ENCODE assay signal across 15 cellular contexts in the genomic region with DNA sequence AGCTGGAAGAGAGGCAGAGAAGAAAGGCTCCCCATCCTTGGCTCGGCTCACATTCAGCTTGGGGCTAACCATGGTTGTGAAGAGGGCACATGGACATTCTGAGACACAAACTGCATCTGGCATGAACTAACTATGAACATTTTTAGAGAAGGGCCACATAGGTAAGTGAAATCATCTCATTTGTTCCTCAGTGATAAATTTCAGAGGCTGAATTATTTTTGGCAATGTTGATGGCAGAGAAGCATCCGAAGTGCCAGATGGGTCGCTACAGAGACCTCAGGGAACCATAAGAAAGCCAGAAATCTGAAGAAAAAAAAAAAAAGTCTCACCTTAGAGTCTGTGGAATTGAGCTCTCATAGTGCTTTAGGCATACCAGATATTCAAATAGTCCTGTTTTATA. TPM values are rescaled to one million over a fixed set of nuclear protein-coding genes. Genes with fewer than 3 reads are reported as not detected.
DNase-seq lines count a peak whose midpoint lies in the region; ATAC-seq, FAIRE-seq and TF ChIP-seq lines count a peak whose summit lies in the region.
"Had no signal": no experiment of that assay in that cellular context is flagged by ENCODE, and none has a peak within 500 bp of the region (broad histone marks: within the 10 kb centered on the region; RNA-seq: fewer than 3 reads in every experiment).

No MANE protein-coding gene starts in this region.

- H4K20me1 ChIP-seq in keratinocyte (ENCODE audit: control insufficient read depth, extremely low read depth, insufficient read depth, low read length): no peaks in the 10 kb centered on the region
- H4K20me1 ChIP-seq: BLaER1 had no signal

- H3K36me3 ChIP-seq in keratinocyte (ENCODE audit: control insufficient read depth in 2 of 2, extremely low read depth in 1 of 2, insufficient read depth in 2 of 2, low read length in 2 of 2): no peaks in the 10 kb centered on the region
- H3K36me3 ChIP-seq: BLaER1 had no signal

- no peaks in the 10 kb centered on the region for H3K27me3 ChIP-seq in keratinocyte (ENCODE audit: control insufficient read depth, extremely low read depth, insufficient read depth, low read length)
- H3K27me3 ChIP-seq: BLaER1 had no signal

- peak; percentile 33 for DNase-seq in NCI-H2171 treated with DMSO at 0.1 percent for 48 hours (lab: John Stamatoyannopoulos, UW)
- DNase-seq in NCI-H2171 (lab: John Stamatoyannopoulos, UW): no peak
- DNase-seq in cerebellar cortex (ENCODE audit: low spot score): peak; percentile 90
- no peak for DNase-seq in keratinocyte (ENCODE audit: low read depth, low spot score)
- DNase-seq in NCI-H748 treated with DMSO at 0.1 percent for 48 hours (lab: John Stamatoyannopoulos, UW): no peak
- DNase-seq in erythroblast (lab: John Stamatoyannopoulos, UW): no peak
- DNase-seq: H9 had no signal

- H3K4me3 ChIP-seq in keratinocyte (ENCODE audit: control insufficient read depth in 2 of 3, extremely low read depth in 1 of 3, insufficient read depth in 2 of 3, low read depth in 1 of 3, low read length in 3 of 3): no peak overlapping the region
- H3K4me3 ChIP-seq: A549, BLaER1 had no signal

- no peak for TF ChIP-seq CTCF in keratinocyte (optimal IDR thresholded peaks at IDR 0.05 in 1 of 3, IDR thresholded peaks at IDR 0.05 in 1 of 3, conservative IDR thresholded peaks at IDR 0.05 in 1 of 3; ENCODE audit: extremely low read depth in 1 of 3, insufficient read depth in 2 of 3, low read length in 3 of 3)

- FAIRE-seq in keratinocyte (lab: Jason Lieb, UNC): no peak
- FAIRE-seq: A549, GM12891 had no signal

- H3K4me2 ChIP-seq in keratinocyte (ENCODE audit: control insufficient read depth, extremely low read depth, insufficient read depth, low read depth, low read length): no peak overlapping the region
- H3K4me2 ChIP-seq: A549, BLaER1 had no signal

- H2AFZ ChIP-seq in keratinocyte (ENCODE audit: control insufficient read depth, low read length): peak overlapping the region; percentile 22

- no peak overlapping the region for H3K9ac ChIP-seq in keratinocyte (ENCODE audit: control insufficient read depth, extremely low read depth, insufficient read depth, low read length)
- H3K9ac ChIP-seq: BLaER1 had no signal

- H3K79me2 ChIP-seq in keratinocyte (ENCODE audit: control insufficient read depth, insufficient read depth, low read length): no peaks in the 10 kb centered on the region

- no peak for TF ChIP-seq POLR2A in erythroblast (IDR thresholded peaks at IDR 0.05; ENCODE audit: low read length)

- H3K9me3 ChIP-seq in keratinocyte (ENCODE audit: control insufficient read depth, low read depth, low read length): no peaks in the 10 kb centered on the region
- H3K9me3 ChIP-seq: A549, BLaER1 had no signal

- H3K9me1 ChIP-seq in keratinocyte (ENCODE audit: control insufficient read depth, extremely low read depth, insufficient read depth, low read length): no peaks in the 10 kb centered on the region

- peaks cover 6% of the 10 kb centered on the region for H3K4me1 ChIP-seq in keratinocyte (ENCODE audit: control insufficient read depth, extremely low read depth, insufficient read depth, low read length)
- H3K4me1 ChIP-seq: A549, BLaER1 had no signal

- no peak overlapping the region for H3K27ac ChIP-seq in keratinocyte (ENCODE audit: control insufficient read depth, insufficient read depth, low read length)
- H3K27ac ChIP-seq: 22Rv1, A549, BLaER1, HL-60 had no signal

- no peak for ATAC-seq in HG03460 (IDR thresholded peaks at IDR 0.05; ENCODE audit: unreplicated experiment)

- dilution Hi-C loops in keratinocyte (cut with MboI; ENCODE audit: extremely low pct_ligation_motif_present, low sequenced_read_pairs): no loop called here

RNA-seq across cellular contexts. Expression of gene FABP7, which starts 49.2 kb away (rescaled TPM):
- polyA plus RNA-seq in keratinocyte: not detected in 3 replicates
- polyA plus RNA-seq in keratinocyte (2011; ENCODE audit: low read depth): not detected
- not detected in 2 replicates for polyA plus RNA-seq in keratinocyte (2011; cell fraction: cytosol; rRNA removed)
- polyA plus RNA-seq in keratinocyte (2011; cell fraction: nucleus; rRNA removed): not detected in 2 replicates
- not detected in 2 replicates for polyA plus RNA-seq in keratinocyte (2012; ENCODE audit: low replicate concordance)
- not detected in 3 replicates for polyA minus RNA-seq in keratinocyte
- not detected for polyA minus RNA-seq in keratinocyte (2011; cell fraction: cytosol; rRNA and poly(A)+ RNA removed)
- polyA minus RNA-seq in keratinocyte (2011; cell fraction: nucleus; rRNA and poly(A)+ RNA removed): not detected in 2 replicates
- polyA plus RNA-seq: A549; CD14-positive monocyte; CD4-positive, alpha-beta memory T cell had no signal

RNA-seq across cellular contexts. Expression of gene SMPDL3A, which starts 58.7 kb away (rescaled TPM):
- polyA plus RNA-seq in keratinocyte: 6.2 to 13.4 TPM (median 10.8 TPM) in 3 replicates
- 37.9 TPM for polyA plus RNA-seq in keratinocyte (2011; ENCODE audit: low read depth)
- 4.9 and 7.8 TPM in 2 replicates for polyA plus RNA-seq in keratinocyte (2011; cell fraction: cytosol; rRNA removed)
- polyA plus RNA-seq in keratinocyte (2011; cell fraction: nucleus; rRNA removed): 15.6 and 20.9 TPM in 2 replicates
- 4.3 and 30.9 TPM in 2 replicates for polyA plus RNA-seq in keratinocyte (2012; ENCODE audit: low replicate concordance)
- 1.5 to 5.4 TPM (median 5.2 TPM) in 3 replicates for polyA minus RNA-seq in keratinocyte
- polyA minus RNA-seq in keratinocyte (2011; cell fraction: cytosol; rRNA and poly(A)+ RNA removed): 9.0 TPM
- polyA minus RNA-seq in keratinocyte (2011; cell fraction: nucleus; rRNA and poly(A)+ RNA removed): 11.6 and 13.1 TPM in 2 replicates
- polyA plus RNA-seq: CD4-positive, alpha-beta memory T cell had no signal

Comparison
In these comparisons a context has a peak if more than half of its experiments do, and no peak if none do; other contexts are left out.
1. DNase-seq: peak in NCI-H2171 treated with DMSO at 0.1 percent for 48 hours (single experiment) and cerebellar cortex (single experiment); none in NCI-H2171 (single experiment), keratinocyte (single experiment), NCI-H748 treated with DMSO at 0.1 percent for 48 hours (single experiment) and erythroblast (0 of 2).